Comparison of ENCODE assay signal across 23 cellular contexts in genomic region chr9:101027246-101027645, GRCh38. TPM values are rescaled to one million over a fixed set of nuclear protein-coding genes. Genes with fewer than 3 reads are reported as not detected.
A peak's percentile ranks its signal among the peaks of the same experiment; 100 is the strongest.
DNase-seq lines count a peak whose midpoint lies in the region; TF ChIP-seq lines count a peak whose summit lies in the region.
"Had no signal": no experiment of that assay in that cellular context is flagged by ENCODE, and none has a peak within 500 bp of the region (broad histone marks: within the 10 kb centered on the region; RNA-seq: fewer than 3 reads in every experiment).

No MANE protein-coding gene starts in this region.

- H3K27ac Mint-ChIP-seq in endothelial cell (ENCODE audit: unreplicated experiment), result no peak overlapping the region
- peak overlapping the region; percentile 7 for H3K27ac Mint-ChIP-seq in progenitor cell of endocrine pancreas
- H3K27ac Mint-ChIP-seq: activated CD8-positive, alpha-beta T cell treated with anti-CD3 and anti-CD28 coated beads, Interleukin-2, amount 10 ng/mL, durations not matched to agents 7 days and 5 days; B cell had no signal

- H3K27me3 Mint-ChIP-seq in endothelial cell (ENCODE audit: unreplicated experiment) (peaks cover 5% of the 10 kb centered on the region), progenitor cell of endocrine pancreas (peaks cover 30% of the 10 kb centered on the region)

- H3K36me3 Mint-ChIP-seq in endothelial cell (ENCODE audit: low read depth, unreplicated experiment) (no peaks in the 10 kb centered on the region), progenitor cell of endocrine pancreas (ENCODE audit: insufficient read depth) (no peaks in the 10 kb centered on the region)

- peak; percentile 76 for DNase-seq in NCI-H2171 treated with DMSO at 0.1 percent for 48 hours (lab: John Stamatoyannopoulos, UW)
- DNase-seq in NCI-H2171 (lab: John Stamatoyannopoulos, UW), result no peak
- peak; percentile 67 for DNase-seq in NCI-H69 (lab: John Stamatoyannopoulos, UW)
- no peak for DNase-seq in endothelial cell (ENCODE audit: low spot score)
- no peak for DNase-seq in progenitor cell of endocrine pancreas (ENCODE audit: low spot score, unreplicated experiment)
- DNase-seq in hepatic stellate cell (ENCODE audit: low spot score), result no peak
- DNase-seq in NK-92 treated with Interleukin-12 subunit alpha and Interleukin-12 subunit beta, amount 100 ng/mL, for 24 hours (lab: John Stamatoyannopoulos, UW), result no peak
- no peak for DNase-seq in KG1 (lab: John Stamatoyannopoulos, UW)
- DNase-seq: activated CD8-positive, alpha-beta T cell treated with anti-CD3 and anti-CD28 coated beads, Interleukin-2, amount 10 ng/mL, durations not matched to agents 7 days and 5 days; activated naive CD4-positive, alpha-beta T cell treated with anti-CD3 and anti-CD28 coated beads, Interleukin-2, amount 50 U/mL, for 16 hours; activated T-cell treated with anti-CD3 and anti-CD28 coated beads, Interleukin-2, amount 50 U/mL, for 48 hours; anterior cingulate cortex; effector CD8-positive, alpha-beta T cell; HCEC 1CT; Kasumi-1; NCI-H2081 treated with DMSO at 0.1 percent for 48 hours; SK-N-SH had no signal

- H3K9me3 Mint-ChIP-seq in endothelial cell (ENCODE audit: unreplicated experiment) (no peaks in the 10 kb centered on the region), progenitor cell of endocrine pancreas (ENCODE audit: low read depth) (no peaks in the 10 kb centered on the region)

- H3K4me1 Mint-ChIP-seq in endothelial cell (ENCODE audit: unreplicated experiment), result peaks cover 6% of the 10 kb centered on the region
- H3K4me1 Mint-ChIP-seq in progenitor cell of endocrine pancreas (ENCODE audit: low read depth), result peaks cover 20% of the 10 kb centered on the region
- H3K4me1 Mint-ChIP-seq: B cell; central memory CD8-positive, alpha-beta T cell had no signal

- H3K4me3 Mint-ChIP-seq in endothelial cell (ENCODE audit: unreplicated experiment) (peak overlapping the region; percentile 34), progenitor cell of endocrine pancreas (ENCODE audit: low read depth) (peak overlapping the region; percentile 92)
- H3K4me3 Mint-ChIP-seq: activated CD8-positive, alpha-beta T cell treated with anti-CD3 and anti-CD28 coated beads, Interleukin-2, amount 10 ng/mL, durations not matched to agents 7 days and 5 days; B cell; central memory CD8-positive, alpha-beta T cell had no signal

- TF ChIP-seq CTCF in endothelial cell (IDR thresholded peaks at IDR 0.05; ENCODE audit: unreplicated experiment) (no peak), progenitor cell of endocrine pancreas (IDR thresholded peaks at IDR 0.05; ENCODE audit: unreplicated experiment) (no peak)

RNA-seq across cellular contexts. Expression of gene PLPPR1, which starts 1.3 kb away (rescaled TPM):
- 0.15 TPM for total RNA-seq in endothelial cell (ENCODE audit: unreplicated experiment)
- total RNA-seq in progenitor cell of endocrine pancreas, result 12.2 TPM in 2 replicates
- total RNA-seq: activated CD8-positive, alpha-beta T cell treated with anti-CD3 and anti-CD28 coated beads, Interleukin-2, amount 10 ng/mL, durations not matched to agents 7 days and 5 days; B cell; fibroblast of lung; HT1080; osteoblast; RPMI7951 had no signal

Comparison
In these comparisons a context has a peak if more than half of its experiments do, and no peak if none do; other contexts are left out.
1. DNase-seq: peak in NCI-H2171 treated with DMSO at 0.1 percent for 48 hours (single experiment) and NCI-H69 (single experiment); none in NCI-H2171 (single experiment), endothelial cell (single experiment), progenitor cell of endocrine pancreas (single experiment), hepatic stellate cell (single experiment), NK-92 treated with Interleukin-12 subunit alpha and Interleukin-12 subunit beta, amount 100 ng/mL, for 24 hours (single experiment) and KG1 (single experiment).
2. RNA of gene PLPPR1, which starts 1.3 kb away (total RNA-seq): 12.2 TPM in progenitor cell of endocrine pancreas; 0.15 TPM in endothelial cell (single experiment); every median in the first group is over 10 times any median in the second.